Comparison of ENCODE assay signal across 8 cellular contexts in genomic region chr20:53865905-53866786, GRCh38.
DNase-seq lines count a peak whose midpoint lies in the region; ATAC-seq and TF ChIP-seq lines count a peak whose summit lies in the region.

No MANE protein-coding gene starts in this region.

- in situ Hi-C loops in gastrocnemius medialis (cut with MboI; ENCODE audit: low sequenced_read_pairs in 4 of 4): no loop called here

- peak overlapping the region in 1 of 4 donors; percentile 7 for H3K4me3 ChIP-seq in gastrocnemius medialis

- peak overlapping the region; percentile 65 for H3K4me3 Mint-ChIP-seq in activated naive CD8-positive, alpha-beta T cell treated with anti-CD3 and anti-CD28 coated beads, Interleukin-2, amount 10 ng/mL, durations not matched to agents 7 days and 5 days

- H3K27me3 ChIP-seq in gastrocnemius medialis: no peaks in the 10 kb centered on the region

- ATAC-seq in activated naive CD8-positive, alpha-beta T cell treated with anti-CD3 and anti-CD28 coated beads, Interleukin-2, amount 10 ng/mL, durations not matched to agents 7 days and 5 days (ENCODE audit: low read depth): no peak
- ATAC-seq in gastrocnemius medialis: peak; percentile 45 to 60
- no peak for ATAC-seq in HG03342 (IDR thresholded peaks at IDR 0.05; ENCODE audit: unreplicated experiment)

- H3K27ac ChIP-seq in gastrocnemius medialis: peak overlapping the region; percentile 17 to 48 (median 34)

- POLR2A ChIA-PET in activated naive CD8-positive, alpha-beta T cell treated with anti-CD3 and anti-CD28 coated beads, Interleukin-2, amount 10 ng/mL, durations not matched to agents 7 days and 5 days (lab: Charles Lee): interaction anchor here (0.6 to 2.7 kb wide), 19 partner anchors 9 to 272 kb away, joined by 3 to 11 read pairs (median 5); partner anchors contain the start of gene ZNF217

- peak; percentile 80 for DNase-seq in ELF-1 (ENCODE audit: low read depth, low spot score)
- DNase-seq in NCI-H187 treated with DMSO at 0.1 percent for 48 hours (lab: John Stamatoyannopoulos, UW): peak; percentile 9
- DNase-seq in activated naive CD8-positive, alpha-beta T cell treated with anti-CD3 and anti-CD28 coated beads, Interleukin-2, amount 10 ng/mL, durations not matched to agents 7 days and 5 days: no peak
- peak; percentile 19 for DNase-seq in hepatic stellate cell (ENCODE audit: low spot score)
- DNase-seq in gastrocnemius medialis: peak in 1 of 2 donors; percentile 17
- no peak for DNase-seq in effector CD4-positive, alpha-beta T cell
- no peak for DNase-seq in NCI-H69 (lab: John Stamatoyannopoulos, UW)

- intact Hi-C loops in gastrocnemius medialis (cut with DNase I; ENCODE audit: low total_unique reads): loop anchor here (1.0 to 5.0 kb wide), 3 partner anchors 39 to 286 kb away; no protein-coding TSS in a partner anchor

- peaks cover 46% of the 10 kb centered on the region for H3K4me1 Mint-ChIP-seq in activated naive CD8-positive, alpha-beta T cell treated with anti-CD3 and anti-CD28 coated beads, Interleukin-2, amount 10 ng/mL, durations not matched to agents 7 days and 5 days

- H3K9me3 Mint-ChIP-seq in activated naive CD8-positive, alpha-beta T cell treated with anti-CD3 and anti-CD28 coated beads, Interleukin-2, amount 10 ng/mL, durations not matched to agents 7 days and 5 days: no peaks in the 10 kb centered on the region

- no peaks in the 10 kb centered on the region for H3K27me3 Mint-ChIP-seq in activated naive CD8-positive, alpha-beta T cell treated with anti-CD3 and anti-CD28 coated beads, Interleukin-2, amount 10 ng/mL, durations not matched to agents 7 days and 5 days

- H3K4me1 ChIP-seq in gastrocnemius medialis: peaks cover 5 to 16% of the 10 kb centered on the region in 2 donors

- no peak for TF ChIP-seq POLR2A in gastrocnemius medialis (IDR thresholded peaks at IDR 0.05)

- no peaks in the 10 kb centered on the region for H3K36me3 ChIP-seq in gastrocnemius medialis

- no peak for TF ChIP-seq CTCF in gastrocnemius medialis (IDR thresholded peaks at IDR 0.05 in 4 of 5, conservative IDR thresholded peaks at IDR 0.05 in 1 of 5)

- H3K9me3 ChIP-seq in gastrocnemius medialis: no peaks in the 10 kb centered on the region

- peak overlapping the region; percentile 92 for H3K27ac Mint-ChIP-seq in activated naive CD8-positive, alpha-beta T cell treated with anti-CD3 and anti-CD28 coated beads, Interleukin-2, amount 10 ng/mL, durations not matched to agents 7 days and 5 days

- H3K36me3 Mint-ChIP-seq in activated naive CD8-positive, alpha-beta T cell treated with anti-CD3 and anti-CD28 coated beads, Interleukin-2, amount 10 ng/mL, durations not matched to agents 7 days and 5 days: no peaks in the 10 kb centered on the region

Comparison
In these comparisons a context has a peak if more than half of its experiments do, and no peak if none do; other contexts are left out.
1. DNase-seq: peak in ELF-1 (single experiment), NCI-H187 treated with DMSO at 0.1 percent for 48 hours (single experiment) and hepatic stellate cell (single experiment); none in activated naive CD8-positive, alpha-beta T cell treated with anti-CD3 and anti-CD28 coated beads, Interleukin-2, amount 10 ng/mL, durations not matched to agents 7 days and 5 days (single experiment), effector CD4-positive, alpha-beta T cell (single experiment) and NCI-H69 (single experiment).
2. ATAC-seq: peak in gastrocnemius medialis (2 of 2); none in activated naive CD8-positive, alpha-beta T cell treated with anti-CD3 and anti-CD28 coated beads, Interleukin-2, amount 10 ng/mL, durations not matched to agents 7 days and 5 days (single experiment) and HG03342 (single experiment).